23 cellular contexts compared by ENCODE assay signal in genomic region chr13:62781866-62782265, GRCh38.
"Had no signal": no experiment of that assay in that cellular context is flagged by ENCODE, and none has a peak within 500 bp of the region (broad histone marks: within the 10 kb centered on the region; RNA-seq: fewer than 3 reads in every experiment).

No MANE protein-coding gene starts in this region.

- H3K4me1 ChIP-seq: esophagus muscularis mucosa, foreskin keratinocyte, testis, uterus had no signal

- H3K4me3 ChIP-seq: esophagus muscularis mucosa, mucosa of descending colon, testis, uterus had no signal

- H3K27me3 ChIP-seq: esophagus muscularis mucosa, foreskin keratinocyte, testis, uterus had no signal

- DNase-seq: activated CD4-positive, alpha-beta T cell treated with anti-CD3 and anti-CD28 coated beads for 4 hours; activated CD4-positive, alpha-beta T cell treated with anti-CD3 and anti-CD28 coated beads, Interleukin-2, amount 50 U/mL, for 48 hours; activated CD8-positive, alpha-beta memory T cell treated with anti-CD3 and anti-CD28 coated beads for 24 hours; activated effector memory CD4-positive, alpha-beta T cell treated with anti-CD3 and anti-CD28 coated beads, Interleukin-2, amount 50 U/mL, for 16 hours; activated naive CD4-positive, alpha-beta T cell treated with anti-CD3 and anti-CD28 coated beads, Interleukin-2, amount 10 ng/mL, durations not matched to agents 7 days and 5 days; activated naive CD8-positive, alpha-beta T cell treated with anti-CD3 and anti-CD28 coated beads, Interleukin-2, amount 10 ng/mL, durations not matched to agents 7 days and 5 days; amniotic stem cell; caudate nucleus; endodermal cell; foreskin keratinocyte; left cardiac atrium; left ventricle myocardium superior; mucosa of descending colon; right cardiac atrium; stimulated activated CD4-positive, alpha-beta T cell treated with anti-CD3 and anti-CD28 coated beads, Interleukin-2, amount 100 ng/mL, for 48 hours; stimulated activated naive CD8-positive, alpha-beta T cell treated with anti-CD3 and anti-CD28 coated beads, Interleukin-15, Interleukin-2, amounts not matched to agents 100 U/mL and 50 U/mL, for 24 hours; testis; trophoblast cell; uterus had no signal

- H3K4me1 Mint-ChIP-seq: activated naive CD4-positive, alpha-beta T cell treated with anti-CD3 and anti-CD28 coated beads, Interleukin-2, amount 10 ng/mL, durations not matched to agents 7 days and 5 days; activated naive CD8-positive, alpha-beta T cell treated with anti-CD3 and anti-CD28 coated beads, Interleukin-2, amount 10 ng/mL, durations not matched to agents 7 days and 5 days; endodermal cell had no signal

- H3K4me3 Mint-ChIP-seq: activated naive CD4-positive, alpha-beta T cell treated with anti-CD3 and anti-CD28 coated beads, Interleukin-2, amount 10 ng/mL, durations not matched to agents 7 days and 5 days; activated naive CD8-positive, alpha-beta T cell treated with anti-CD3 and anti-CD28 coated beads, Interleukin-2, amount 10 ng/mL, durations not matched to agents 7 days and 5 days; activated T-helper 1 cell treated with anti-CD3 and anti-CD28 coated beads, Interleukin-12 subunit alpha, Interleukin-12 subunit beta, Interleukin-2, Interleukin-4 antibody, amounts not matched to agents 30 ng/mL and 10 ng/mL and 1 ng/mL, durations not matched to agents 14 hours and 24 hours and 36 hours; endodermal cell; natural killer cell treated with Interleukin-12 subunit alpha and Interleukin-12 subunit beta and Interleukin-15 and Interleukin-18, amount 100 ng/mL, for 72 hours had no signal

- H3K36me3 Mint-ChIP-seq: activated naive CD4-positive, alpha-beta T cell treated with anti-CD3 and anti-CD28 coated beads, Interleukin-2, amount 10 ng/mL, durations not matched to agents 7 days and 5 days; activated naive CD8-positive, alpha-beta T cell treated with anti-CD3 and anti-CD28 coated beads, Interleukin-2, amount 10 ng/mL, durations not matched to agents 7 days and 5 days; natural killer cell treated with Interleukin-12 subunit alpha and Interleukin-12 subunit beta and Interleukin-15 and Interleukin-18, amount 100 ng/mL, for 72 hours had no signal

- H3K27ac ChIP-seq: esophagus muscularis mucosa, foreskin keratinocyte, testis, uterus, VCaP had no signal

- H3K9me3 Mint-ChIP-seq: endodermal cell had no signal

- H3K27me3 Mint-ChIP-seq: activated naive CD4-positive, alpha-beta T cell treated with anti-CD3 and anti-CD28 coated beads, Interleukin-2, amount 10 ng/mL, durations not matched to agents 7 days and 5 days; activated naive CD8-positive, alpha-beta T cell treated with anti-CD3 and anti-CD28 coated beads, Interleukin-2, amount 10 ng/mL, durations not matched to agents 7 days and 5 days; natural killer cell treated with Interleukin-12 subunit alpha and Interleukin-12 subunit beta and Interleukin-15 and Interleukin-18, amount 100 ng/mL, for 72 hours had no signal

- H3K36me3 ChIP-seq: esophagus muscularis mucosa, uterus had no signal

- H3K9me3 ChIP-seq: esophagus muscularis mucosa, testis, uterus had no signal

- ATAC-seq: foreskin keratinocyte; left cardiac atrium; left ventricle myocardium superior; mucosa of descending colon; natural killer cell treated with Interleukin-12 subunit alpha and Interleukin-12 subunit beta and Interleukin-15 and Interleukin-18, amount 100 ng/mL, for 72 hours; right cardiac atrium; stimulated activated naive CD8-positive, alpha-beta T cell treated with anti-CD3 and anti-CD28 coated beads, Interleukin-15, Interleukin-2, amounts not matched to agents 100 U/mL and 50 U/mL, for 24 hours had no signal

- H3K27ac Mint-ChIP-seq: activated naive CD4-positive, alpha-beta T cell treated with anti-CD3 and anti-CD28 coated beads, Interleukin-2, amount 10 ng/mL, durations not matched to agents 7 days and 5 days; activated naive CD8-positive, alpha-beta T cell treated with anti-CD3 and anti-CD28 coated beads, Interleukin-2, amount 10 ng/mL, durations not matched to agents 7 days and 5 days; activated T-helper 1 cell treated with anti-CD3 and anti-CD28 coated beads, Interleukin-12 subunit alpha, Interleukin-12 subunit beta, Interleukin-2, Interleukin-4 antibody, amounts not matched to agents 30 ng/mL and 10 ng/mL and 1 ng/mL, durations not matched to agents 14 hours and 24 hours and 36 hours; endodermal cell; natural killer cell treated with Interleukin-12 subunit alpha and Interleukin-12 subunit beta and Interleukin-15 and Interleukin-18, amount 100 ng/mL, for 72 hours had no signal
